8 cellular contexts compared by ENCODE assay signal in the genomic region with DNA sequence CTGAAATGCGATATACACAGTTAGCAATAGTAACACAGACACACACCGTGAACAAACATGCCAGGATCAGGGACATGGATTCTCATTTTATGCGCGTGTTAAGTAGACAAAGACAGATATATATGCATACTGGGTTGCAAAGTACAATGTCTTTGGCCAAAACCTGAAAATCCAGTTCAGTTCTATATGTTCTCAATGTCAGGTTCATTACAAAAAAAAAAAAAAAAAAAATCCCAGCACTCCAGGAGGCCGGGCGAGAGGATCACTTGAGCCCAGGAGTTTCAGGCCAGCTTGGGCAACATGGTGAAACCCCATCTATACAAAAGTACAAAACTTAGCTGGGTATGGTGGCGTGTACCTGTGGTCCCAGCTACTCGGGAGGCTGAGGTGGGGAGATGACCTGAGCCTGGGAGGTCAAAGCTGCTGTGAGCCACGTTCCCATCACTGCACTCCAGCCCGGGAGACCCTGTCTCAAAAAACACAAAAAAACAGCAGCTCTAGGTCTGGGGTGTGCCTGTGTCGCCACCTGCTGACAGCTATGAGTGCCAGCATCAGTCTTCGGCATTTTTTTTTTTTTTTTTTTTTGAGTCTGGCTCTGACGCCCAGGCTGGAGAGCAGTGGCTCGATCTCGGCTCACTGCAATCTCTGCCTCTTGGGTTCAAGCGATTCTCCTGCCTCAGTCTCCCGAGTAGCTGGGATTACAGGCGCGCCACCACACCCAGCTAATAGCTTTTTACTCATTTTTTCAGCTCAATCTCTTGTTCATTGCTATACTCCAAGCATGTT. TPM values are rescaled to one million over a fixed set of nuclear protein-coding genes. Genes with fewer than 3 reads are reported as not detected.
DNase-seq lines count a peak whose midpoint lies in the region; ATAC-seq and TF ChIP-seq lines count a peak whose summit lies in the region.

No MANE protein-coding gene starts in this region.

- H3K4me3 Mint-ChIP-seq in Calu3 (ENCODE audit: low read depth, unreplicated experiment): peak overlapping the region; percentile 51
- no peak overlapping the region for H3K4me3 Mint-ChIP-seq in activated naive CD4-positive, alpha-beta T cell treated with anti-CD3 and anti-CD28 coated beads for 36 hours
- H3K4me3 Mint-ChIP-seq in progenitor cell of endocrine pancreas (ENCODE audit: low read depth): no peak overlapping the region

- no peaks in the 10 kb centered on the region for H3K27me3 Mint-ChIP-seq in Calu3 (ENCODE audit: unreplicated experiment)
- no peaks in the 10 kb centered on the region for H3K27me3 Mint-ChIP-seq in activated naive CD4-positive, alpha-beta T cell treated with anti-CD3 and anti-CD28 coated beads for 36 hours (ENCODE audit: low read depth)
- H3K27me3 Mint-ChIP-seq in progenitor cell of endocrine pancreas: no peaks in the 10 kb centered on the region

- H3K27ac ChIP-seq in Panc1 (ENCODE audit: low read length): no peak overlapping the region

- DNase-seq in Calu3: peak; percentile 60
- DNase-seq in Panc1 (ENCODE audit: low read depth, low spot score): no peak
- peak; percentile 61 for DNase-seq in activated naive CD4-positive, alpha-beta T cell treated with anti-CD3 and anti-CD28 coated beads for 36 hours
- peak in 33 of 42 donors; percentile 22 to 77 (median 53) for DNase-seq in head of caudate nucleus
- DNase-seq in progenitor cell of endocrine pancreas (ENCODE audit: low spot score, unreplicated experiment): no peak

- POLR2A ChIA-PET in Panc1 (lab: Charles Lee): interaction anchor here (0.6 kb wide), 1 partner anchor 10 kb away, joined by 9 read pairs; a partner anchor contains a TSS

- H3K27ac Mint-ChIP-seq in Calu3 (ENCODE audit: unreplicated experiment) (peak overlapping the region; percentile 82), progenitor cell of endocrine pancreas (no peak overlapping the region)
- no peak overlapping the region for H3K27ac Mint-ChIP-seq in activated naive CD4-positive, alpha-beta T cell treated with anti-CD3 and anti-CD28 coated beads for 36 hours

- CTCF ChIA-PET in Calu3 (lab: Charles Lee) (interaction anchor here (0.5 to 2.8 kb wide), 24 partner anchors 10 to 931 kb away, joined by 3 to 49 read pairs (median 5); a partner anchor contains a TSS), Panc1 (lab: Charles Lee) (interaction anchor here (0.6 to 1.5 kb wide), 16 partner anchors 10 to 286 kb away, joined by 3 to 19 read pairs (median 4); no protein-coding TSS in a partner anchor)
- CTCF ChIA-PET in activated naive CD4-positive, alpha-beta T cell treated with anti-CD3 and anti-CD28 coated beads for 36 hours (lab: Charles Lee): interaction anchor here (0.6 to 3.2 kb wide), 44 partner anchors 8 to 1814 kb away, joined by 3 to 60 read pairs (median 4); a partner anchor contains a TSS

- no peaks in the 10 kb centered on the region; the same call in 1 of the 2 replicates for H3K4me1 ChIP-seq in Panc1 (ENCODE audit: control insufficient read depth, insufficient read depth, low read length)

- H3K4me1 Mint-ChIP-seq in Calu3 (ENCODE audit: low read depth, unreplicated experiment): peaks cover 47% of the 10 kb centered on the region
- no peaks in the 10 kb centered on the region for H3K4me1 Mint-ChIP-seq in activated naive CD4-positive, alpha-beta T cell treated with anti-CD3 and anti-CD28 coated beads for 36 hours (ENCODE audit: low read depth)
- H3K4me1 Mint-ChIP-seq in progenitor cell of endocrine pancreas (ENCODE audit: low read depth): no peaks in the 10 kb centered on the region

- in situ Hi-C loops in Panc1 (cut with HindIII; ENCODE audit: low pct_unique_long_range_greater_than_20kb, low sequenced_read_pairs): no loop called here

- H3K27me3 ChIP-seq in Panc1 (ENCODE audit: control insufficient read depth, insufficient read depth, low read length): no peaks in the 10 kb centered on the region

- no peaks in the 10 kb centered on the region for H3K9me3 ChIP-seq in Panc1 (ENCODE audit: control insufficient read depth, insufficient read depth, low read depth, low read length)

- no TSS peak for BruUV-seq in Calu3 (replicated peaks; lab: Mats Ljungman, UMichigan)
- BruUV-seq in Panc1 (replicated peaks; lab: Mats Ljungman, UMichigan): no TSS peak

- no peaks in the 10 kb centered on the region for H3K9me3 Mint-ChIP-seq in Calu3 (ENCODE audit: low read depth, unreplicated experiment)
- H3K9me3 Mint-ChIP-seq in activated naive CD4-positive, alpha-beta T cell treated with anti-CD3 and anti-CD28 coated beads for 36 hours: no peaks in the 10 kb centered on the region
- H3K9me3 Mint-ChIP-seq in progenitor cell of endocrine pancreas (ENCODE audit: low read depth): no peaks in the 10 kb centered on the region

- no peak for TF ChIP-seq EP300 in Ishikawa (IDR thresholded peaks at IDR 0.05; ENCODE audit: borderline replicate concordance)

- ATAC-seq in Panc1 (peak; percentile 54), HG02642 (IDR thresholded peaks at IDR 0.05; ENCODE audit: poor library complexity, unreplicated experiment) (no peak), HG02610 (IDR thresholded peaks at IDR 0.05; ENCODE audit: unreplicated experiment) (no peak)

- TF ChIP-seq RAD21 in Ishikawa (IDR thresholded peaks at IDR 0.05; ENCODE audit: low read depth): peak; percentile 88

- TF ChIP-seq CTCF in Calu3 (IDR thresholded peaks at IDR 0.05; ENCODE audit: unreplicated experiment): peak; percentile 88
- peak; percentile 90 for TF ChIP-seq CTCF in Panc1 (IDR thresholded peaks at IDR 0.05)
- TF ChIP-seq CTCF in progenitor cell of endocrine pancreas (IDR thresholded peaks at IDR 0.05; ENCODE audit: unreplicated experiment): peak; percentile 79

- intact Hi-C loops in Calu3 (cut with micrococcal nuclease; ENCODE audit: unreplicated experiment) (loop anchor here (2.0 kb wide), 2 partner anchors 52 to 84 kb away; a partner anchor contains a TSS), Panc1 (cut with micrococcal nuclease; ENCODE audit: unreplicated experiment) (no loop called here), head of caudate nucleus (cut with DNase I) (no loop called here)
- intact Hi-C loops in activated naive CD4-positive, alpha-beta T cell treated with anti-CD3 and anti-CD28 coated beads for 36 hours (cut with micrococcal nuclease): loop anchor here (1.0 kb wide), 2 partner anchors 54 to 83 kb away; no protein-coding TSS in a partner anchor

- H3K36me3 Mint-ChIP-seq in Calu3 (ENCODE audit: insufficient read depth, unreplicated experiment) (peaks cover 56% of the 10 kb centered on the region), progenitor cell of endocrine pancreas (ENCODE audit: insufficient read depth) (peaks cover 11% of the 10 kb centered on the region)
- H3K36me3 Mint-ChIP-seq in activated naive CD4-positive, alpha-beta T cell treated with anti-CD3 and anti-CD28 coated beads for 36 hours (ENCODE audit: low read depth): peaks cover 22% of the 10 kb centered on the region

- H3K4me3 ChIP-seq in Panc1 (ENCODE audit: low read depth in 2 of 2, low read length in 2 of 2): no peak overlapping the region

- H3K36me3 ChIP-seq in Panc1 (ENCODE audit: control insufficient read depth, insufficient read depth, low read length): 0 out of 2 replicates have a peak, but pooled peaks cover under 1% of the 10 kb centered on the region

TF ChIP-seq in Ishikawa, 13 proteins besides CTCF, POLR2A, EP300 and RAD21 (continues in another document):
- TF ChIP-seq TEAD4 (IDR thresholded peaks at IDR 0.05) (peak; percentile 75), CREB1 (IDR thresholded peaks at IDR 0.05; ENCODE audit: low read depth) (no peak), EGR1 (IDR thresholded peaks at IDR 0.05) (no peak)
- TF ChIP-seq, protein P1, sequence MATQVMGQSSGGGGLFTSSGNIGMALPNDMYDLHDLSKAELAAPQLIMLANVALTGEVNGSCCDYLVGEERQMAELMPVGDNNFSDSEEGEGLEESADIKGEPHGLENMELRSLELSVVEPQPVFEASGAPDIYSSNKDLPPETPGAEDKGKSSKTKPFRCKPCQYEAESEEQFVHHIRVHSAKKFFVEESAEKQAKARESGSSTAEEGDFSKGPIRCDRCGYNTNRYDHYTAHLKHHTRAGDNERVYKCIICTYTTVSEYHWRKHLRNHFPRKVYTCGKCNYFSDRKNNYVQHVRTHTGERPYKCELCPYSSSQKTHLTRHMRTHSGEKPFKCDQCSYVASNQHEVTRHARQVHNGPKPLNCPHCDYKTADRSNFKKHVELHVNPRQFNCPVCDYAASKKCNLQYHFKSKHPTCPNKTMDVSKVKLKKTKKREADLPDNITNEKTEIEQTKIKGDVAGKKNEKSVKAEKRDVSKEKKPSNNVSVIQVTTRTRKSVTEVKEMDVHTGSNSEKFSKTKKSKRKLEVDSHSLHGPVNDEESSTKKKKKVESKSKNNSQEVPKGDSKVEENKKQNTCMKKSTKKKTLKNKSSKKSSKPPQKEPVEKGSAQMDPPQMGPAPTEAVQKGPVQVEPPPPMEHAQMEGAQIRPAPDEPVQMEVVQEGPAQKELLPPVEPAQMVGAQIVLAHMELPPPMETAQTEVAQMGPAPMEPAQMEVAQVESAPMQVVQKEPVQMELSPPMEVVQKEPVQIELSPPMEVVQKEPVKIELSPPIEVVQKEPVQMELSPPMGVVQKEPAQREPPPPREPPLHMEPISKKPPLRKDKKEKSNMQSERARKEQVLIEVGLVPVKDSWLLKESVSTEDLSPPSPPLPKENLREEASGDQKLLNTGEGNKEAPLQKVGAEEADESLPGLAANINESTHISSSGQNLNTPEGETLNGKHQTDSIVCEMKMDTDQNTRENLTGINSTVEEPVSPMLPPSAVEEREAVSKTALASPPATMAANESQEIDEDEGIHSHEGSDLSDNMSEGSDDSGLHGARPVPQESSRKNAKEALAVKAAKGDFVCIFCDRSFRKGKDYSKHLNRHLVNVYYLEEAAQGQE (IDR thresholded peaks at IDR 0.05; ENCODE audit: low read depth): no peak

RNA-seq across cellular contexts. Expression of a gene that starts 10.3 kb away (rescaled TPM):
- total RNA-seq in Calu3 (2022) (180 and 184 TPM in 2 replicates), Panc1 (2021; ENCODE audit: unreplicated experiment) (146 TPM), progenitor cell of endocrine pancreas (96.9 and 103 TPM in 2 replicates)
- polyA plus RNA-seq in Panc1 (2012; ENCODE audit: insufficient read length): 201 TPM
- total RNA-seq in activated naive CD4-positive, alpha-beta T cell treated with anti-CD3 and anti-CD28 coated beads for 36 hours: 100 to 1,000 TPM; 112 to 118 TPM

RNA-seq across cellular contexts. Expression of a gene that starts 20.4 kb away (rescaled TPM):
- 84.8 and 87.8 TPM in 2 replicates for total RNA-seq in Calu3 (2022)
- 64.1 TPM for total RNA-seq in Panc1 (2021; ENCODE audit: unreplicated experiment)
- polyA plus RNA-seq in Panc1 (2012; ENCODE audit: insufficient read length): 33.4 TPM
- total RNA-seq in activated naive CD4-positive, alpha-beta T cell treated with anti-CD3 and anti-CD28 coated beads for 36 hours: 1 to 10 TPM; 8.9 TPM
- 84.9 and 86.0 TPM in 2 replicates for total RNA-seq in progenitor cell of endocrine pancreas

RNA-seq across cellular contexts. Expression of a gene that starts 52.0 kb away (rescaled TPM):
- total RNA-seq in Calu3 (2022): 237 and 250 TPM in 2 replicates
- 104 TPM for total RNA-seq in Panc1 (2021; ENCODE audit: unreplicated experiment)
- polyA plus RNA-seq in Panc1 (2012; ENCODE audit: insufficient read length): 140 TPM
- 100 to 1,000 TPM; 139 TPM for total RNA-seq in activated naive CD4-positive, alpha-beta T cell treated with anti-CD3 and anti-CD28 coated beads for 36 hours
- total RNA-seq in progenitor cell of endocrine pancreas: 24.2 and 33.5 TPM in 2 replicates

Comparison
In these comparisons a context has a peak if more than half of its experiments do, and no peak if none do; other contexts are left out.
1. DNase-seq: peak in Calu3 (single experiment), activated naive CD4-positive, alpha-beta T cell treated with anti-CD3 and anti-CD28 coated beads for 36 hours (single experiment) and head of caudate nucleus (33 of 42); none in Panc1 (single experiment) and progenitor cell of endocrine pancreas (single experiment).
2. intact Hi-C loops: an anchor here in Calu3 (2.0 kb wide) and activated naive CD4-positive, alpha-beta T cell treated with anti-CD3 and anti-CD28 coated beads for 36 hours (1.0 kb wide); none called in Panc1 and head of caudate nucleus.
3. Peak in every context shown above with its lines, with median percentiles within 50 percentile points of each other: CTCF ChIP-seq.